ENCODE assay signal across 18 cellular contexts in the genomic region with DNA sequence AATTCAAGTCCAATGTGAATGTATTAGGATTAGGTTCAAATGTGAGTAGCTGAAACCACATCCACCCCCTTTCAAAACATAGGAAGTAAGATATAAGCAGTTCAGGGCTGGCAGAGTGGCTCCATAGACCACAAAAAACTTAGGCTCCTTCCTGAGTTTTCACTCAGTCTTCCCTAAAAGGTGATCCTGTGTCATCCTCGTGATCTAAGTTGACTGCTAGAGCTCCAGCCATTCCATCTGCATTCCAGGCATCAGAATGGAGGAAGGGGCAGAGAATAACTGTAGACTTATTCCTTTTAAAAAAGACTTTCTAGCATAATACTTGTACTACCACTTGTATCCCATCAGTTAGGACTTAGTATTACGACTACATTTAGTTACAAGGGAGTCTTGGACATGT.
"Had no signal": no experiment of that assay in that cellular context is flagged by ENCODE, and none has a peak within 500 bp of the region (broad histone marks: within the 10 kb centered on the region; RNA-seq: fewer than 3 reads in every experiment).

No MANE protein-coding gene starts in this region.

- H3K36me3 ChIP-seq: lower lobe of right lung, ovary, sigmoid colon, spleen, thoracic aorta, tibial nerve, upper lobe of right lung had no signal

- H3K27me3 ChIP-seq: ovary, sigmoid colon, spleen, tibial nerve, upper lobe of right lung had no signal

- H3K27ac ChIP-seq: lower lobe of right lung, ovary, spleen, thoracic aorta, tibial nerve, upper lobe of right lung had no signal

- DNase-seq: cortex of kidney; effector CD4-positive, alpha-beta T cell; left ventricle myocardium superior; lower lobe of right lung; natural killer cell; occipital lobe; ovary; posterior cingulate gyrus; psoas muscle; right cardiac atrium; sigmoid colon; spleen; stimulated activated naive B cell treated with anti-CD40 and anti-IgM and Interleukin-4, amounts not matched to agents 10 μg/mL and 1 μg/mL and 100 μg/mL, for 72 hours; upper lobe of right lung had no signal

- H3K9me3 ChIP-seq: lower lobe of right lung, ovary, psoas muscle, sigmoid colon, thoracic aorta, tibial nerve, upper lobe of right lung had no signal

- H3K4me1 ChIP-seq: upper lobe of right lung had no signal

- FAIRE-seq: frontal cortex, keratinocyte had no signal

- H3K4me3 ChIP-seq: lower lobe of right lung, ovary, psoas muscle, sigmoid colon, spleen, thoracic aorta, tibial nerve, upper lobe of right lung had no signal

- ATAC-seq: left ventricle myocardium superior; lower lobe of right lung; natural killer cell; psoas muscle; right cardiac atrium; stimulated activated naive B cell treated with anti-CD40 and anti-IgM and Interleukin-4, amounts not matched to agents 10 μg/mL and 1 μg/mL and 100 μg/mL, for 72 hours; upper lobe of right lung had no signal
